1 cellular context compared by ENCODE assay signal in genomic region chr16:89954462-89954861, GRCh38.
TF ChIP-seq lines count a peak whose summit lies in the region.

No MANE protein-coding gene starts in this region.

TF ChIP-seq in K562, 482 proteins besides CTCF, POLR2A, EP300 and RAD21:
- TF ChIP-seq ZKSCAN1 (IDR thresholded peaks at IDR 0.05; ENCODE audit: low read depth, low read length) = peak; percentile 88
- no peak for TF ChIP-seq HSF4 (CRISPR knock-in tag; IDR thresholded peaks at IDR 0.05; ENCODE audit: borderline replicate concordance)
